8 cellular contexts compared by ENCODE assay signal in genomic region chr6:292506-293184, GRCh38. TPM values are rescaled to one million over a fixed set of nuclear protein-coding genes. Genes with fewer than 3 reads are reported as not detected.
DNase-seq lines count a peak whose midpoint lies in the region; ATAC-seq, FAIRE-seq and TF ChIP-seq lines count a peak whose summit lies in the region.

No MANE protein-coding gene starts in this region.

- DNase-seq in CD1c-positive myeloid dendritic cell (ENCODE audit: extremely low spot score) (peak; percentile 95), germinal center (ENCODE audit: low spot score) (peak; percentile 70), pons (ENCODE audit: low spot score) (peak; percentile 84), ureter (ENCODE audit: low spot score) (peak; percentile 80), D721Med (ENCODE audit: insufficient read length, low spot score) (no peak)
- peak; percentile 81 for DNase-seq in activated T-cell treated with anti-CD3 and anti-CD28 coated beads, Interleukin-2, amount 50 U/mL, for 4 hours

- H3K4me3 Mint-ChIP-seq in activated T-cell treated with anti-CD3 and anti-CD28 coated beads, Interleukin-2, amount 50 U/mL, for 4 hours: peak overlapping the region; percentile 93

- peak; percentile 26 for ATAC-seq in GM21526 (IDR thresholded peaks at IDR 0.05; ENCODE audit: low FRiP score, unreplicated experiment)
- peak; percentile 33 to 44 for ATAC-seq in activated T-cell treated with anti-CD3 and anti-CD28 coated beads, Interleukin-2, amount 50 U/mL, for 4 hours

- H3K36me3 Mint-ChIP-seq in activated T-cell treated with anti-CD3 and anti-CD28 coated beads, Interleukin-2, amount 50 U/mL, for 4 hours (ENCODE audit: insufficient read depth): peaks cover 2% of the 10 kb centered on the region

- TF ChIP-seq EP300 in Ishikawa (IDR thresholded peaks at IDR 0.05; ENCODE audit: borderline replicate concordance): peak; percentile 9; the same call in 1 of the 2 replicates

- TF ChIP-seq RAD21 in Ishikawa (IDR thresholded peaks at IDR 0.05; ENCODE audit: low read depth): no peak

- H3K27me3 Mint-ChIP-seq in activated T-cell treated with anti-CD3 and anti-CD28 coated beads, Interleukin-2, amount 50 U/mL, for 4 hours (ENCODE audit: low read depth): no peaks in the 10 kb centered on the region

- no peak for TF ChIP-seq CTCF in D721Med (IDR thresholded peaks at IDR 0.05; ENCODE audit: insufficient read depth, missing control alignments)

- peaks cover 64% of the 10 kb centered on the region for H3K4me1 Mint-ChIP-seq in activated T-cell treated with anti-CD3 and anti-CD28 coated beads, Interleukin-2, amount 50 U/mL, for 4 hours (ENCODE audit: low read depth)

- no peaks in the 10 kb centered on the region for H3K9me3 Mint-ChIP-seq in activated T-cell treated with anti-CD3 and anti-CD28 coated beads, Interleukin-2, amount 50 U/mL, for 4 hours

- no peak for FAIRE-seq in D721Med (lab: Jason Lieb, UNC)

TF ChIP-seq in Ishikawa, 13 proteins besides CTCF, POLR2A, EP300 and RAD21:
- TF ChIP-seq USF1 (IDR thresholded peaks at IDR 0.05): peak; percentile 22; the same call in 1 of the 2 replicates
- TF ChIP-seq CEBPB (IDR thresholded peaks at IDR 0.05): no peak
- peak; percentile 87 for TF ChIP-seq MAX (IDR thresholded peaks at IDR 0.05)

RNA-seq across cellular contexts. Expression of gene DUSP22, which starts 0.4 kb away (rescaled TPM):
- 10 to 100 TPM; 27.5 to 32.5 (median 30.9) TPM for total RNA-seq in activated T-cell treated with anti-CD3 and anti-CD28 coated beads, Interleukin-2, amount 50 U/mL, for 4 hours
- 48.9 TPM for total RNA-seq in ureter
